In genomic region chr2:27790796-27791195, GRCh38 we compare ENCODE assay signal across 16 cellular contexts. TPM values are rescaled to one million over a fixed set of nuclear protein-coding genes. Genes with fewer than 3 reads are reported as not detected.
A peak's percentile ranks its signal among the peaks of the same experiment; 100 is the strongest.
DNase-seq lines count a peak whose midpoint lies in the region; ATAC-seq and TF ChIP-seq lines count a peak whose summit lies in the region.
"Had no signal": no experiment of that assay in that cellular context is flagged by ENCODE, and none has a peak within 500 bp of the region (broad histone marks: within the 10 kb centered on the region; RNA-seq: fewer than 3 reads in every experiment).

No MANE protein-coding gene starts in this region.

- CTCF ChIA-PET in IMR-90 (lab: Yijun Ruan, JAX): interaction anchor here (0.7 to 0.8 kb wide), 2 partner anchors 8 to 295 kb away, joined by 3 read pairs; no protein-coding TSS in a partner anchor

- no peak overlapping the region for H3K27ac ChIP-seq in IMR-90 (ENCODE audit: insufficient read depth, low read length)
- H3K27ac ChIP-seq in mesenchymal stem cell (ENCODE audit: low read length, poor library complexity, severe bottlenecking): no peak overlapping the region
- H3K27ac ChIP-seq: 22Rv1; BLaER1 treated with 17β-estradiol and CSF1 and Interleukin-3, amounts not matched to agents 10 nM and 100 nM; C4-2B had no signal

- no peak overlapping the region for H2AK9ac ChIP-seq in IMR-90 (replicated peaks; ENCODE audit: low read depth, low read length, poor library complexity)

- H4K20me1 ChIP-seq in IMR-90 (ENCODE audit: insufficient read depth, low read length): no peaks in the 10 kb centered on the region
- H4K20me1 ChIP-seq: BLaER1 treated with 17β-estradiol and CSF1 and Interleukin-3, amounts not matched to agents 10 nM and 100 nM had no signal

- H3K4me2 ChIP-seq in IMR-90 (ENCODE audit: low read depth, low read length) (no peak overlapping the region), mesenchymal stem cell (ENCODE audit: low read length, poor library complexity, severe bottlenecking) (no peak overlapping the region)
- H3K4me2 ChIP-seq: BLaER1 treated with 17β-estradiol and CSF1 and Interleukin-3, amounts not matched to agents 10 nM and 100 nM had no signal

- H3K18ac ChIP-seq in IMR-90 (ENCODE audit: low read depth, low read length) (no peak overlapping the region), mesenchymal stem cell (ENCODE audit: low read depth in 1 of 2, low read length in 2 of 2) (no peak overlapping the region)

- peak overlapping the region; percentile 27 to 57; a peak in 2 of 4 replicates for H4K8ac ChIP-seq in IMR-90 (ENCODE audit: low read depth in 2 of 2, low read length in 2 of 2)
- H4K8ac ChIP-seq in mesenchymal stem cell (ENCODE audit: low read length): no peak overlapping the region

- in situ Hi-C loops in IMR-90 (cut with MboI; ENCODE audit: low sequenced_read_pairs): no loop called here

- dilution Hi-C loops in IMR-90 (cut with HindIII; ENCODE audit: low sequenced_read_pairs, unreplicated experiment): no loop called here

- H2BK15ac ChIP-seq in IMR-90 (ENCODE audit: low read depth, low read length): 0 out of 3 replicates have a peak overlapping the region, but pooled peaks have one; percentile 94
- H2BK15ac ChIP-seq in mesenchymal stem cell (ENCODE audit: low read depth, poor library complexity, severe bottlenecking): no peak overlapping the region

- TF ChIP-seq POLR2A in IMR-90 (IDR thresholded peaks at IDR 0.05; ENCODE audit: low read depth, low read length): no peak

- WGBS in IMR-90 (ENCODE audit: extremely low coverage in 2 of 2, insufficient read length in 1 of 2), 2 experiments: no CpG with 5 or more reads among the region's 1 CpG
- no CpG with 5 or more reads among the region's 1 CpG for WGBS in mesenchymal stem cell

- TF ChIP-seq RAD21 in IMR-90 (IDR thresholded peaks at IDR 0.05; ENCODE audit: low read length): no peak

- intact Hi-C loops in IMR-90 (cut with micrococcal nuclease): no loop called here

- peaks cover 16% of the 10 kb centered on the region for H3K9me1 ChIP-seq in IMR-90 (ENCODE audit: insufficient read depth, low read length)

- H3K79me1 ChIP-seq in IMR-90 (ENCODE audit: low read depth in 1 of 2, low read length in 2 of 2) (peaks cover 2 to 32% of the 10 kb centered on the region in 2 experiments; a peak in 3 of 4 replicates), mesenchymal stem cell (replicated peaks; ENCODE audit: low read length, poor library complexity, severe bottlenecking) (peaks cover 6% of the 10 kb centered on the region)

- no peak for ATAC-seq in IMR-90 (ENCODE audit: low read depth)
- ATAC-seq: CD8-positive, alpha-beta T cell had no signal

- H3K56ac ChIP-seq in IMR-90 (ENCODE audit: extremely low read depth, insufficient read depth, low read length): no peak overlapping the region

- no peak overlapping the region for H3K4me3 ChIP-seq in IMR-90 (ENCODE audit: insufficient read depth, low read depth, low read length)
- H3K4me3 ChIP-seq in fibroblast of villous mesenchyme (ENCODE audit: low read depth, low read length): no peak overlapping the region
- no peak overlapping the region for H3K4me3 ChIP-seq in mesenchymal stem cell (ENCODE audit: insufficient read depth in 1 of 2, low read depth in 1 of 2, low read length in 2 of 2)
- H3K4me3 ChIP-seq: BLaER1 treated with 17β-estradiol and CSF1 and Interleukin-3, amounts not matched to agents 10 nM and 100 nM had no signal

- H3K9me3 ChIP-seq in IMR-90 (ENCODE audit: control insufficient read depth, insufficient read depth, low read length): no peaks in the 10 kb centered on the region
- no peaks in the 10 kb centered on the region for H3K9me3 ChIP-seq in mesenchymal stem cell (ENCODE audit: control insufficient read depth, low read length)
- H3K9me3 ChIP-seq: BLaER1 treated with 17β-estradiol and CSF1 and Interleukin-3, amounts not matched to agents 10 nM and 100 nM; Caco-2 had no signal

- POLR2A ChIA-PET in IMR-90 (lab: Charles Lee; ENCODE audit: unreplicated experiment): interaction anchor here (0.6 to 1.0 kb wide), 2 partner anchors 18 to 21 kb away, joined by 4 to 6 read pairs; no protein-coding TSS in a partner anchor

- H2BK120ac ChIP-seq in IMR-90 (ENCODE audit: low read depth, low read length): no peak overlapping the region
- H2BK120ac ChIP-seq in mesenchymal stem cell (ENCODE audit: low read depth, low read length): no peak overlapping the region

- DNase-seq in IMR-90: peak; percentile 34
- DNase-seq in fibroblast of villous mesenchyme (ENCODE audit: low read depth): peak; percentile 73
- peak; percentile 70 for DNase-seq in mesenchymal stem cell
- no peak for DNase-seq in NOMO-1 treated with dmso at 0.1 percent for 144 hours (lab: John Stamatoyannopoulos, UW; ENCODE audit: unreplicated experiment)
- no peak for DNase-seq in 8988T
- no peak for DNase-seq in Ammon's horn (ENCODE audit: low spot score)
- DNase-seq: ACHN; Caco-2; Calu3; CD4-positive, alpha-beta T cell; CD8-positive, alpha-beta T cell; DMS79 treated with DMSO at 0.1 percent for 48 hours; GF-D8 had no signal

- H3K36me3 ChIP-seq in IMR-90 (ENCODE audit: control insufficient read depth, insufficient read depth, low read length) (no peaks in the 10 kb centered on the region), mesenchymal stem cell (ENCODE audit: control insufficient read depth in 1 of 2, insufficient read depth in 2 of 2, low read depth in 1 of 2, low read length in 2 of 2) (peaks cover 0 to 3% of the 10 kb centered on the region in 2 experiments)

- H2AFZ ChIP-seq in IMR-90 (replicated peaks; ENCODE audit: low read length, poor library complexity) (no peak overlapping the region), mesenchymal stem cell (ENCODE audit: low read depth, low read length) (no peak overlapping the region)

- H2BK12ac ChIP-seq in mesenchymal stem cell (ENCODE audit: low read length in 2 of 2): no peak overlapping the region

- H3K27me3 ChIP-seq in IMR-90 (ENCODE audit: control insufficient read depth, insufficient read depth, low read length) (no peaks in the 10 kb centered on the region), mesenchymal stem cell (ENCODE audit: control insufficient read depth in 1 of 2, insufficient read depth in 1 of 2, low read length in 2 of 2) (no peaks in the 10 kb centered on the region)
- H3K27me3 ChIP-seq: BLaER1 treated with 17β-estradiol and CSF1 and Interleukin-3, amounts not matched to agents 10 nM and 100 nM had no signal

- H3K14ac ChIP-seq in IMR-90 (replicated peaks; ENCODE audit: low read depth, low read length) (no peak overlapping the region), mesenchymal stem cell (ENCODE audit: low read length in 2 of 2) (no peak overlapping the region)

- no TSS peak for BruUV-seq in IMR-90 (replicated peaks; lab: Mats Ljungman, UMichigan)

- H3K23ac ChIP-seq in IMR-90 (ENCODE audit: low read depth, low read length) (no peak overlapping the region), mesenchymal stem cell (ENCODE audit: low read length in 2 of 2) (no peak overlapping the region)

- H2AK5ac ChIP-seq in IMR-90 (ENCODE audit: low read depth, low read length) (no peak overlapping the region), mesenchymal stem cell (ENCODE audit: low read length, severe bottlenecking) (no peak overlapping the region)

- H4K91ac ChIP-seq in IMR-90 (ENCODE audit: insufficient read depth, low read depth, low read length) (no peak overlapping the region), mesenchymal stem cell (ENCODE audit: low read length) (no peak overlapping the region)

- H3K4ac ChIP-seq in IMR-90 (ENCODE audit: low read depth, low read length): peak overlapping the region; percentile 86; the same call in 1 of the 2 replicates
- no peak overlapping the region for H3K4ac ChIP-seq in mesenchymal stem cell (ENCODE audit: low read depth in 1 of 2, low read length in 2 of 2)

- H3K4me1 ChIP-seq in IMR-90 (ENCODE audit: control insufficient read depth, insufficient read depth, low read length): peaks cover 14% of the 10 kb centered on the region
- no peaks in the 10 kb centered on the region for H3K4me1 ChIP-seq in mesenchymal stem cell (ENCODE audit: control insufficient read depth, insufficient read depth, low read depth, low read length)
- H3K4me1 ChIP-seq: Caco-2 had no signal

- H3K9ac ChIP-seq in IMR-90 (ENCODE audit: low read depth, low read length) (no peak overlapping the region), mesenchymal stem cell (ENCODE audit: low read length) (no peak overlapping the region)
- H3K9ac ChIP-seq: BLaER1 treated with 17β-estradiol and CSF1 and Interleukin-3, amounts not matched to agents 10 nM and 100 nM had no signal

- TF ChIP-seq CTCF in IMR-90 (conservative IDR thresholded peaks at IDR 0.05; ENCODE audit: low read depth, low read length): no peak
- TF ChIP-seq CTCF in fibroblast of villous mesenchyme (IDR thresholded peaks at IDR 0.05; ENCODE audit: insufficient read depth, low read depth, low read length): no peak

- no peak overlapping the region for H4K5ac ChIP-seq in IMR-90 (ENCODE audit: low read depth, low read length)

- H2BK5ac ChIP-seq in IMR-90 (ENCODE audit: low read depth, low read length, poor library complexity, severe bottlenecking) (peak overlapping the region; percentile 66), mesenchymal stem cell (ENCODE audit: low read depth, low read length, poor library complexity, severe bottlenecking) (no peak overlapping the region)

- H2BK20ac ChIP-seq in IMR-90 (ENCODE audit: low read depth, low read length): peak overlapping the region; percentile 92

TF ChIP-seq in IMR-90, 13 proteins besides CTCF, POLR2A, EP300 and RAD21 (continues in another document):
- TF ChIP-seq, protein P1, sequence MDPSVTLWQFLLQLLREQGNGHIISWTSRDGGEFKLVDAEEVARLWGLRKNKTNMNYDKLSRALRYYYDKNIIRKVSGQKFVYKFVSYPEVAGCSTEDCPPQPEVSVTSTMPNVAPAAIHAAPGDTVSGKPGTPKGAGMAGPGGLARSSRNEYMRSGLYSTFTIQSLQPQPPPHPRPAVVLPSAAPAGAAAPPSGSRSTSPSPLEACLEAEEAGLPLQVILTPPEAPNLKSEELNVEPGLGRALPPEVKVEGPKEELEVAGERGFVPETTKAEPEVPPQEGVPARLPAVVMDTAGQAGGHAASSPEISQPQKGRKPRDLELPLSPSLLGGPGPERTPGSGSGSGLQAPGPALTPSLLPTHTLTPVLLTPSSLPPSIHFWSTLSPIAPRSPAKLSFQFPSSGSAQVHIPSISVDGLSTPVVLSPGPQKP (IDR thresholded peaks at IDR 0.05; ENCODE audit: borderline replicate concordance, low read depth, low read length): no peak
- no peak for TF ChIP-seq MXI1 (IDR thresholded peaks at IDR 0.05; ENCODE audit: borderline replicate concordance, low read depth, low read length)

RNA-seq across cellular contexts. Expression of gene MRPL33, which starts 19.3 kb away (rescaled TPM):
- total RNA-seq in IMR-90 (2012; rRNA removed) (13.3 and 48.6 TPM in 2 replicates), fibroblast of villous mesenchyme (112 and 119 TPM in 2 replicates)
- polyA plus RNA-seq in IMR-90 (2012; rRNA removed): 88.0 and 101 TPM in 2 replicates
- polyA plus RNA-seq in IMR-90 (2012; cell fraction: cytosol; rRNA removed): 10.5 and 17.0 TPM in 2 replicates
- 2.6 and 31.4 TPM in 2 replicates for polyA plus RNA-seq in IMR-90 (2012; cell fraction: nucleus; rRNA removed; ENCODE audit: low replicate concordance)
- 295 TPM for polyA plus RNA-seq in mesenchymal stem cell (2013, experiment 1 of 2)
- 307 TPM for polyA plus RNA-seq in mesenchymal stem cell (2013, experiment 2 of 2)

Comparison
In these comparisons a context has a peak if more than half of its experiments do, and no peak if none do; other contexts are left out.
1. DNase-seq: peak in IMR-90 (single experiment), fibroblast of villous mesenchyme (single experiment) and mesenchymal stem cell (single experiment); none in NOMO-1 treated with dmso at 0.1 percent for 144 hours (single experiment), 8988T (single experiment) and Ammon's horn (single experiment).